8 cellular contexts compared by ENCODE assay signal in genomic region chr11:64305691-64306562, GRCh38. TPM values are rescaled to one million over a fixed set of nuclear protein-coding genes. Genes with fewer than 3 reads are reported as not detected.
A peak's percentile ranks its signal among the peaks of the same experiment; 100 is the strongest.
DNase-seq lines count a peak whose midpoint lies in the region; ATAC-seq and TF ChIP-seq lines count a peak whose summit lies in the region.

No MANE protein-coding gene starts in this region.

- no peaks in the 10 kb centered on the region for H3K9me2 ChIP-seq in OCI-LY1 (ENCODE audit: low read depth, low read length)

- ATAC-seq in HG03103 (IDR thresholded peaks at IDR 0.05; ENCODE audit: low read depth, unreplicated experiment): peak; percentile 14

- no peaks in the 10 kb centered on the region for H3K9me3 Mint-ChIP-seq in nephron

- H3K4me3 Mint-ChIP-seq in nephron: peak overlapping the region; percentile 93 to 97 (median 95)

- H3K4me1 Mint-ChIP-seq in nephron: peaks cover 21% of the 10 kb centered on the region

- no peaks in the 10 kb centered on the region for H4K20me1 ChIP-seq in OCI-LY1 (ENCODE audit: insufficient read depth, low read length)

- intact Hi-C loops in esophagus squamous epithelium (cut with DNase I): no loop called here
- intact Hi-C loops in stomach (cut with DNase I; ENCODE audit: low total_unique reads): no loop called here

- peak overlapping the region; percentile 4 for H3K27ac ChIP-seq in OCI-LY1 (ENCODE audit: low read depth, low read length, poor library complexity, severe bottlenecking)
- H3K27ac ChIP-seq in esophagus squamous epithelium: peak overlapping the region; percentile 92 to 97 (median 94)
- peak overlapping the region; percentile 95 to 97 (median 96) for H3K27ac ChIP-seq in stomach

- peaks cover 10% of the 10 kb centered on the region for H3K79me2 ChIP-seq in OCI-LY1 (ENCODE audit: insufficient read depth, low read length)

- peaks cover 20% of the 10 kb centered on the region for H3K4me1 ChIP-seq in OCI-LY1 (ENCODE audit: insufficient read depth, low read length, severe bottlenecking)
- H3K4me1 ChIP-seq in esophagus squamous epithelium: peaks cover 25 to 64% (median 28%) of the 10 kb centered on the region in 3 donors
- H3K4me1 ChIP-seq in stomach: peaks cover 30 to 45% (median 39%) of the 10 kb centered on the region in 4 donors

- H3K9ac ChIP-seq in OCI-LY1 (ENCODE audit: low read length): peak overlapping the region; percentile 92

- H3K4me3 ChIP-seq in OCI-LY1 (ENCODE audit: low read depth, low read length, poor library complexity, severe bottlenecking) (peak overlapping the region; percentile 70), esophagus squamous epithelium (peak overlapping the region; percentile 71 to 86 (median 74)), stomach (peak overlapping the region; percentile 64 to 82 (median 76))

- DNase-seq in NCI-H524 (lab: John Stamatoyannopoulos, UW) (peak; percentile 41 to 69), NCI-H524 treated with DMSO at 0.1 percent for 48 hours (lab: John Stamatoyannopoulos, UW) (no peak), activated T-cell treated with anti-CD3 and anti-CD28 coated beads for 4 hours (peak; percentile 62), esophagus squamous epithelium (lab: John Stamatoyannopoulos, UW) (peak; percentile 52), stomach (peak; percentile 89)

- peaks cover 2% of the 10 kb centered on the region for H3K36me3 Mint-ChIP-seq in nephron (ENCODE audit: low read depth)

- peak overlapping the region; percentile 76 to 94 (median 81) for H3K27ac Mint-ChIP-seq in nephron

- H3K9me3 ChIP-seq in OCI-LY1 (ENCODE audit: low read length) (no peaks in the 10 kb centered on the region), esophagus squamous epithelium (no peaks in the 10 kb centered on the region), stomach (no peaks in the 10 kb centered on the region)

- H3K27me3 ChIP-seq in OCI-LY1 (ENCODE audit: insufficient read depth, low read length) (no peaks in the 10 kb centered on the region), esophagus squamous epithelium (peaks cover 0 to 21% (median 0%) of the 10 kb centered on the region in 4 donors), stomach (peaks cover 0 to 28% (median 0%) of the 10 kb centered on the region in 3 donors)

- peaks cover 34% of the 10 kb centered on the region for H3K27me3 Mint-ChIP-seq in nephron (ENCODE audit: low read depth)

- H3K4me2 ChIP-seq in OCI-LY1 (ENCODE audit: low read length): peak overlapping the region; percentile 94

- no peaks in the 10 kb centered on the region for H3F3A ChIP-seq in OCI-LY1 (ENCODE audit: insufficient read depth, low read length)

- TF ChIP-seq CTCF in OCI-LY1 (IDR thresholded peaks at IDR 0.05; ENCODE audit: low read length) (peak; percentile 65), esophagus squamous epithelium (IDR thresholded peaks at IDR 0.05) (peak in 1 of 6 experiments; percentile 18), nephron (IDR thresholded peaks at IDR 0.05; ENCODE audit: unreplicated experiment in 3 of 3) (peak in 1 of 3 experiments; percentile 44), stomach (IDR thresholded peaks at IDR 0.05) (peak in 1 of 7 experiments; percentile 22)

- 0 to 7% methylated on average over 6 to 16 of the region's 71 CpGs for WGBS in esophagus squamous epithelium, 2 donors
- 1 to 2% (median 1%) methylated on average over 26 to 71 of the region's 71 CpGs for WGBS in stomach, 5 donors

- H3K36me3 ChIP-seq in OCI-LY1 (ENCODE audit: insufficient read depth, low read length) (peaks cover 14% of the 10 kb centered on the region; the same call in 1 of the 2 replicates), esophagus squamous epithelium (peaks cover 0 to 24% (median 0%) of the 10 kb centered on the region in 3 donors), stomach (peaks cover 0 to 14% (median 9%) of the 10 kb centered on the region in 4 donors)

- no peak for TF ChIP-seq EP300 in stomach (IDR thresholded peaks at IDR 0.05)

- H2AFZ ChIP-seq in OCI-LY1 (ENCODE audit: low read length): no peak overlapping the region

- TF ChIP-seq POLR2A in esophagus squamous epithelium (IDR thresholded peaks at IDR 0.05) (peak in 1 of 4 donors; percentile 49), stomach (IDR thresholded peaks at IDR 0.05) (no peak)

RNA-seq across cellular contexts. Expression of gene ESRRA, which starts 0.6 kb away (rescaled TPM):
- total RNA-seq in esophagus squamous epithelium: 100 to 1,000 TPM in 2 of 4 donors, 10 to 100 TPM in 2; 81.9 to 131 (median 99.7) TPM
- total RNA-seq in stomach: 100 to 1,000 TPM in 3 of 5 donors, 10 to 100 TPM in 2; 45.5 to 685 (median 142) TPM
- polyA plus RNA-seq in stomach: 10 to 100 TPM; 63.5 to 86.6 (median 82.5) TPM

RNA-seq across cellular contexts. Expression of gene CATSPERZ, which starts 5.8 kb away (rescaled TPM):
- total RNA-seq in esophagus squamous epithelium (not detected), stomach (10 to 100 TPM in 1 of 5 donors, not detected in 4; 11.3 TPM)
- 1 to 10 TPM in 2 of 3 donors, under 1 TPM in 1; 0.18 to 5.2 (median 1.7) TPM for polyA plus RNA-seq in stomach

RNA-seq across cellular contexts. Expression of gene TRMT112, which starts 11.4 kb away (rescaled TPM):
- 100 to 1,000 TPM; 202 to 248 (median 211) TPM for total RNA-seq in esophagus squamous epithelium
- total RNA-seq in stomach: 100 to 1,000 TPM in 2 of 5 donors, 10 to 100 TPM in 3; 50.8 to 181 (median 99.9) TPM
- polyA plus RNA-seq in stomach: 100 to 1,000 TPM; 271 to 337 (median 328) TPM

RNA-seq across cellular contexts. Expression of gene PRDX5, which starts 12.0 kb away (rescaled TPM):
- total RNA-seq in esophagus squamous epithelium (100 to 1,000 TPM; 309 to 602 (median 476) TPM), stomach (100 to 1,000 TPM in 3 of 5 donors, 10 to 100 TPM in 1, 1 to 10 TPM in 1; 9.3 to 254 (median 125) TPM)
- polyA plus RNA-seq in stomach: 100 to 1,000 TPM; 462 to 725 (median 673) TPM

RNA-seq across cellular contexts. Expression of gene KCNK4, which starts 14.8 kb away (rescaled TPM):
- total RNA-seq in esophagus squamous epithelium (not detected), stomach (not detected)
- not detected for polyA plus RNA-seq in stomach

Comparison
In these comparisons a context has a peak if more than half of its experiments do, and no peak if none do; other contexts are left out.
1. H3K27ac ChIP-seq: peak in every context shown above with its lines; median percentile 96 in stomach; 94 in esophagus squamous epithelium; 4 in OCI-LY1.